ENCODE assay signal across 14 cellular contexts in genomic region chr7:36301914-36302771, GRCh38.
DNase-seq lines count a peak whose midpoint lies in the region; ATAC-seq, FAIRE-seq and TF ChIP-seq lines count a peak whose summit lies in the region.
"Had no signal": no experiment of that assay in that cellular context is flagged by ENCODE, and none has a peak within 500 bp of the region (broad histone marks: within the 10 kb centered on the region; RNA-seq: fewer than 3 reads in every experiment).

No MANE protein-coding gene starts in this region.

- peaks cover 8% of the 10 kb centered on the region; the same call in 1 of the 2 replicates for H4K20me1 ChIP-seq in PC-3 (ENCODE audit: low read length)
- H4K20me1 ChIP-seq in H1 (replicated peaks in 1 of 2; ENCODE audit: control insufficient read depth in 1 of 2, insufficient read depth in 2 of 2, low read length in 2 of 2), result peaks cover 0 to 2% of the 10 kb centered on the region in 2 experiments
- H4K20me1 ChIP-seq in neural cell (ENCODE audit: insufficient read depth), result no peaks in the 10 kb centered on the region

- no peaks in the 10 kb centered on the region for H3K4me1 Mint-ChIP-seq in T-cell

- H3K79me1 ChIP-seq in H1 (ENCODE audit: low read depth, low read length), result no peaks in the 10 kb centered on the region

- no peak for TF ChIP-seq EP300 in H1 (IDR thresholded peaks at IDR 0.05; ENCODE audit: borderline replicate concordance in 1 of 2, low read depth in 2 of 2, low read length in 2 of 2)
- TF ChIP-seq EP300 in neural cell (conservative IDR thresholded peaks at IDR 0.05; ENCODE audit: poor library complexity, severe bottlenecking), result no peak

- H2BK120ac ChIP-seq in H1 (replicated peaks; ENCODE audit: low read depth, low read length), result no peak overlapping the region

- H3F3A ChIP-seq in PC-3 (ENCODE audit: low read length, unreplicated experiment) (peaks cover 13% of the 10 kb centered on the region), neural cell (ENCODE audit: insufficient read depth, low read length, poor library complexity, severe bottlenecking) (no peaks in the 10 kb centered on the region)

- H3K4me1 ChIP-seq in PC-3 (ENCODE audit: insufficient read depth, low read length) (peaks cover 39% of the 10 kb centered on the region), H1 (replicated peaks in 1 of 4; ENCODE audit: control insufficient read depth in 3 of 4, insufficient read depth in 4 of 4, low read length in 3 of 4) (peaks cover 0 to 6% (median 0%) of the 10 kb centered on the region in 4 experiments; a peak in 2 of 7 replicates)

- H3K27ac Mint-ChIP-seq in T-cell, result no peak overlapping the region
- H3K27ac Mint-ChIP-seq: CD8-positive, alpha-beta T cell had no signal

- H3K9me2 ChIP-seq in PC-3 (replicated peaks; ENCODE audit: low read length) (no peaks in the 10 kb centered on the region), neural cell (ENCODE audit: insufficient read depth, low read length) (no peaks in the 10 kb centered on the region)

- no peak overlapping the region for H3K18ac ChIP-seq in H1 (ENCODE audit: extremely low read depth, low read length)

- peak overlapping the region; percentile 41 for H3K27ac ChIP-seq in PC-3 (ENCODE audit: low read length)
- no peak overlapping the region for H3K27ac ChIP-seq in H1 (ENCODE audit: low read depth, low read length)
- peak overlapping the region; percentile 55 for H3K27ac ChIP-seq in neural cell (ENCODE audit: low read length)
- H3K27ac ChIP-seq: brain microvascular endothelial cell had no signal

- no peak overlapping the region for H4K91ac ChIP-seq in H1 (replicated peaks; ENCODE audit: insufficient read length, low read length)

- TF ChIP-seq POLR2A in H1 (IDR thresholded peaks at IDR 0.05; ENCODE audit: control extremely low read depth in 1 of 2, low read depth in 2 of 2, low read length in 2 of 2), result no peak

- ATAC-seq in PC-3 (0 out of 2 replicates have a peak, but pooled peaks have one; percentile 8), T-cell (replicated peaks in 1 of 4) (no peak), GM19035 (IDR thresholded peaks at IDR 0.05; ENCODE audit: unreplicated experiment) (no peak), GM21723 (IDR thresholded peaks at IDR 0.05; ENCODE audit: unreplicated experiment) (no peak)
- ATAC-seq: CD8-positive, alpha-beta T cell had no signal

- H3K23ac ChIP-seq in H1 (ENCODE audit: insufficient read length), result no peak overlapping the region

- no TSS peak for BruUV-seq in PC-3 (replicated peaks; lab: Mats Ljungman, UMichigan)

- no peak overlapping the region for H2BK20ac ChIP-seq in H1 (ENCODE audit: low read length)

- TF ChIP-seq RAD21 in H1 (IDR thresholded peaks at IDR 0.05 in 1 of 2, conservative IDR thresholded peaks at IDR 0.05 in 1 of 2; ENCODE audit: low read depth in 2 of 2, low read length in 2 of 2) (no peak), neural cell (conservative IDR thresholded peaks at IDR 0.05) (no peak)

- H3K4me3 ChIP-seq in PC-3 (ENCODE audit: low read length) (no peak overlapping the region), H1 (ENCODE audit: extremely low read depth in 1 of 4, insufficient read depth in 2 of 4, low read depth in 3 of 4, low read length in 4 of 4) (no peak overlapping the region), neural cell (ENCODE audit: low read length) (no peak overlapping the region)

- no peak overlapping the region for H3K14ac ChIP-seq in H1 (ENCODE audit: insufficient read length)

- peak overlapping the region; percentile 16; the same call in 1 of the 2 replicates for H2BK15ac ChIP-seq in H1 (ENCODE audit: low read length)

- H2AK5ac ChIP-seq in H1 (ENCODE audit: low read depth, low read length), result no peak overlapping the region

- H3K4me2 ChIP-seq in PC-3 (ENCODE audit: low read length) (no peak overlapping the region), H1 (ENCODE audit: insufficient read depth in 1 of 2, low read depth in 2 of 2, low read length in 2 of 2) (no peak overlapping the region), neural cell (ENCODE audit: low read length) (no peak overlapping the region)

- no peak overlapping the region for H3K4me3 Mint-ChIP-seq in T-cell
- H3K4me3 Mint-ChIP-seq: CD8-positive, alpha-beta T cell had no signal

- H3K36me3 ChIP-seq in PC-3 (ENCODE audit: low read depth, low read length), result peaks cover 5% of the 10 kb centered on the region; the same call in 1 of the 2 replicates
- H3K36me3 ChIP-seq in H1 (ENCODE audit: control insufficient read depth in 2 of 4, insufficient read depth in 4 of 4, low read length in 3 of 4), result peaks cover 0 to 3% (median 0%) of the 10 kb centered on the region in 4 experiments; a peak in 1 of 8 replicates
- H3K36me3 ChIP-seq in neural cell (ENCODE audit: insufficient read depth, low read length), result no peaks in the 10 kb centered on the region
- H3K36me3 ChIP-seq: brain microvascular endothelial cell had no signal

- no peak for FAIRE-seq in H1 (lab: Jason Lieb, UNC)

- 84% methylated on average over 15 of the region's 15 CpGs; no CpG with 5 or more reads in 1 of the 2 experiments for WGBS in H1 (ENCODE audit: extremely low coverage in 1 of 2, insufficient coverage in 1 of 2, insufficient read length in 1 of 2, insufficient replicate concordance in 2 of 2, low coverage in 1 of 2, low lambda C conversion rate in 2 of 2, missing lambda C conversion rate in 1 of 2), 2 experiments

- H4K5ac ChIP-seq in H1 (ENCODE audit: insufficient read length, low read depth, low read length), result no peak overlapping the region

- H3K56ac ChIP-seq in H1 (replicated peaks; ENCODE audit: insufficient read length, low read depth, low read length), result no peak overlapping the region

- H3K27me3 Mint-ChIP-seq in T-cell, result no peaks in the 10 kb centered on the region

- POLR2A ChIA-PET in PC-3 (lab: Charles Lee; ENCODE audit: unreplicated experiment) (no interaction called here), H1 (lab: Charles Lee; ENCODE audit: partially characterized antibody) (interaction anchor here (0.7 kb wide), 1 partner anchor 17 kb away, joined by 3 read pairs; no protein-coding TSS in a partner anchor), T-cell (lab: Charles Lee) (no interaction called here)

- H2BK12ac ChIP-seq in H1 (ENCODE audit: low read depth, low read length), result no peak overlapping the region; the same call in 1 of the 2 replicates

- no peak overlapping the region for H4K8ac ChIP-seq in H1 (ENCODE audit: extremely low read depth, insufficient read depth, low read length)

- H3K9ac ChIP-seq in PC-3 (ENCODE audit: low read length) (no peak overlapping the region), H1 (replicated peaks in 1 of 4; ENCODE audit: extremely low read depth in 1 of 4, low read depth in 3 of 4, low read length in 3 of 4) (no peak overlapping the region), neural cell (ENCODE audit: low read length) (no peak overlapping the region)

- DNase-seq in Caki2 (ENCODE audit: low read depth), result peak; percentile 94
- peak; percentile 38 for DNase-seq in PC-3
- no peak for DNase-seq in H1 (ENCODE audit: low read depth in 1 of 2, low spot score in 2 of 2)
- DNase-seq in T-cell, result no peak
- no peak for DNase-seq in effector CD4-positive, alpha-beta T cell
- DNase-seq: activated CD8-positive, alpha-beta memory T cell treated with anti-CD3 and anti-CD28 coated beads for 24 hours; brain microvascular endothelial cell; CD8-positive, alpha-beta T cell; KG1; NCI-H510A treated with DMSO at 0.1 percent for 48 hours; stimulated activated CD4-positive, alpha-beta T cell treated with anti-CD3 and anti-CD28 coated beads, Interleukin-1b, Interleukin-23, amount 100 ng/mL, for 48 hours had no signal

- in situ Hi-C loops in Caki2 (cut with HindIII; ENCODE audit: low pct_unique_long_range_greater_than_20kb, low sequenced_read_pairs), result no loop called here

- no peaks in the 10 kb centered on the region for H3K9me3 Mint-ChIP-seq in T-cell
- H3K9me3 Mint-ChIP-seq: CD8-positive, alpha-beta T cell had no signal

- H3K4ac ChIP-seq in H1 (replicated peaks; ENCODE audit: insufficient read length, low read depth, low read length), result no peak overlapping the region

- no peaks in the 10 kb centered on the region for H3K9me3 ChIP-seq in PC-3 (ENCODE audit: low read length)
- no peaks in the 10 kb centered on the region for H3K9me3 ChIP-seq in H1 (ENCODE audit: insufficient read depth in 2 of 2, low read depth in 1 of 2, low read length in 1 of 2)
- H3K9me3 ChIP-seq in neural cell (ENCODE audit: low read length), result no peaks in the 10 kb centered on the region

- no peaks in the 10 kb centered on the region for H3K79me2 ChIP-seq in PC-3 (ENCODE audit: low read length)
- no peaks in the 10 kb centered on the region for H3K79me2 ChIP-seq in H1 (ENCODE audit: control insufficient read depth in 1 of 2, insufficient read depth in 2 of 2, low read length in 2 of 2)
- no peaks in the 10 kb centered on the region for H3K79me2 ChIP-seq in neural cell (replicated peaks; ENCODE audit: insufficient read depth, low read length)

- intact Hi-C loops in PC-3 (cut with micrococcal nuclease), result loop anchor here (5.0 kb wide), 1 partner anchor 385 kb away; no protein-coding TSS in a partner anchor

- H3K27me3 ChIP-seq in PC-3 (ENCODE audit: low read length), result no peaks in the 10 kb centered on the region
- no peaks in the 10 kb centered on the region for H3K27me3 ChIP-seq in H1 (replicated peaks in 1 of 4; ENCODE audit: control insufficient read depth in 3 of 4, extremely low read depth in 1 of 4, insufficient read depth in 3 of 4, low read length in 3 of 4)
- H3K27me3 ChIP-seq in neural cell (ENCODE audit: insufficient read depth, low read depth, low read length), result no peaks in the 10 kb centered on the region
- H3K27me3 ChIP-seq: brain microvascular endothelial cell had no signal

- H3K36me3 Mint-ChIP-seq in T-cell, result peaks cover 20% of the 10 kb centered on the region

- H2AFZ ChIP-seq in PC-3 (ENCODE audit: low read length), result no peak overlapping the region
- no peak overlapping the region for H2AFZ ChIP-seq in H1 (ENCODE audit: low read length)
- no peak overlapping the region for H2AFZ ChIP-seq in neural cell (ENCODE audit: low read depth, low read length)

- TF ChIP-seq CTCF in PC-3 (conservative IDR thresholded peaks at IDR 0.05; ENCODE audit: low read depth, low read length) (no peak), H1 (IDR thresholded peaks at IDR 0.05; ENCODE audit: control extremely low read depth in 1 of 3, insufficient read depth in 1 of 3, low read depth in 1 of 3, low read length in 3 of 3) (no peak), neural cell (IDR thresholded peaks at IDR 0.05; ENCODE audit: poor library complexity, severe bottlenecking) (no peak)

- no peak overlapping the region for H2BK5ac ChIP-seq in H1 (ENCODE audit: low read depth, low read length)

- no peaks in the 10 kb centered on the region for H3K23me2 ChIP-seq in H1 (ENCODE audit: low read depth, low read length)

- CTCF ChIA-PET in PC-3 (lab: Charles Lee) (no interaction called here), H1 (lab: Charles Lee; ENCODE audit: partially characterized antibody) (interaction anchor here (0.6 to 4.8 kb wide), 14 partner anchors 9 to 326 kb away, joined by 3 to 40 read pairs (median 4); no protein-coding TSS in a partner anchor), T-cell (lab: Charles Lee) (interaction anchor here in 1 of 2 donors (1.4 kb wide), 1 partner anchor 15 kb away, joined by 3 read pairs; no protein-coding TSS in a partner anchor)

TF ChIP-seq in H1, 55 proteins besides CTCF, POLR2A, EP300 and RAD21 (continues in another document):
- TF ChIP-seq RNF2 (IDR thresholded peaks at IDR 0.05; ENCODE audit: borderline replicate concordance, low read depth, low read length, missing control alignments, poor library complexity, severe bottlenecking), result no peak

Comparison
In these comparisons a context has a peak if more than half of its experiments do, and no peak if none do; other contexts are left out.
1. DNase-seq: peak in Caki2 (single experiment) and PC-3 (single experiment); none in H1 (0 of 2), T-cell (0 of 34) and effector CD4-positive, alpha-beta T cell (single experiment).